ENCODE assay signal across 16 cellular contexts in genomic region chr19:46981296-46981695, GRCh38. TPM values are rescaled to one million over a fixed set of nuclear protein-coding genes. Genes with fewer than 3 reads are reported as not detected.
DNase-seq lines count a peak whose midpoint lies in the region; ATAC-seq and TF ChIP-seq lines count a peak whose summit lies in the region.
"Had no signal": no experiment of that assay in that cellular context is flagged by ENCODE, and none has a peak within 500 bp of the region (broad histone marks: within the 10 kb centered on the region; RNA-seq: fewer than 3 reads in every experiment).

No MANE protein-coding gene starts in this region.

- H3K9ac ChIP-seq in mucosa of rectum (ENCODE audit: low read depth in 1 of 2, low read length in 2 of 2) = no peak overlapping the region

- peaks cover 5% of the 10 kb centered on the region for H3K36me3 Mint-ChIP-seq in brain

- no peak overlapping the region for H3K4me3 ChIP-seq in left ventricle myocardium inferior
- no peak overlapping the region for H3K4me3 ChIP-seq in heart right ventricle
- no peak overlapping the region for H3K4me3 ChIP-seq in mucosa of rectum (ENCODE audit: low read length in 2 of 2)
- no peak overlapping the region for H3K4me3 ChIP-seq in transverse colon
- H3K4me3 ChIP-seq: lower lobe of right lung had no signal

- no peaks in the 10 kb centered on the region for H3K36me3 ChIP-seq in left ventricle myocardium inferior
- H3K36me3 ChIP-seq in heart right ventricle = no peaks in the 10 kb centered on the region
- H3K36me3 ChIP-seq in mucosa of rectum (ENCODE audit: control insufficient read depth in 2 of 2, insufficient read depth in 2 of 2, low read length in 2 of 2) = peaks cover 0 to 3% of the 10 kb centered on the region in 2 donors
- no peaks in the 10 kb centered on the region for H3K36me3 ChIP-seq in transverse colon
- H3K36me3 ChIP-seq: lower lobe of right lung had no signal

- no peak for TF ChIP-seq CTCF in left ventricle myocardium inferior (IDR thresholded peaks at IDR 0.05; ENCODE audit: borderline replicate concordance)
- no peak for TF ChIP-seq CTCF in heart right ventricle (IDR thresholded peaks at IDR 0.05)
- no peak for TF ChIP-seq CTCF in brain (conservative IDR thresholded peaks at IDR 0.05)
- no peak for TF ChIP-seq CTCF in transverse colon (IDR thresholded peaks at IDR 0.05)

- H3K27ac ChIP-seq in left ventricle myocardium inferior (replicated peaks) = peak overlapping the region; percentile 55
- peak overlapping the region in 4 of 10 donors; percentile 1 to 77 (median 53) for H3K27ac ChIP-seq in heart right ventricle
- H3K27ac ChIP-seq in mucosa of rectum (ENCODE audit: low read depth in 2 of 2, low read length in 2 of 2) = peak overlapping the region; percentile 11
- peak overlapping the region in 3 of 4 donors; percentile 4 to 39 (median 9) for H3K27ac ChIP-seq in transverse colon
- H3K27ac ChIP-seq: lower lobe of right lung had no signal

- H3K4me3 Mint-ChIP-seq in brain = no peak overlapping the region
- H3K4me3 Mint-ChIP-seq: activated T-cell treated with anti-CD3 and anti-CD28 coated beads, Interleukin-2, amount 50 U/mL, for 24 hours had no signal

- 67 to 69% methylated on average over 5 of the region's 5 CpGs for WGBS in heart right ventricle, 2 donors
- WGBS in transverse colon (ENCODE audit: low coverage in 1 of 2), 2 donors = 61 to 78% methylated on average over 4 to 5 of the region's 5 CpGs

- no peak for DNase-seq in left ventricle myocardium inferior
- DNase-seq in heart right ventricle = no peak
- no peak for DNase-seq in transverse colon
- no peak for DNase-seq in RKO (ENCODE audit: low spot score)
- no peak for DNase-seq in HT-29 (ENCODE audit: low spot score)
- DNase-seq in HUDEP-2 (lab: John Stamatoyannopoulos, UW; ENCODE audit: unreplicated experiment in 76 of 76) = no peak
- DNase-seq: activated CD4-positive, alpha-beta T cell treated with anti-CD3 and anti-CD28 coated beads for 1 hour; activated T-cell treated with anti-CD3 and anti-CD28 coated beads, Interleukin-2, amount 50 U/mL, for 24 hours; DMS79 treated with DMSO at 0.1 percent for 48 hours; KG1; lower lobe of right lung; NCI-H1694 treated with DMSO at 0.1 percent for 48 hours; NCI-H748 treated with DMSO at 0.1 percent for 48 hours; occipital lobe had no signal

- H3K4me1 ChIP-seq in left ventricle myocardium inferior = peaks cover 94% of the 10 kb centered on the region
- H3K4me1 ChIP-seq in heart right ventricle = peaks cover 34 to 90% (median 72%) of the 10 kb centered on the region in 9 donors
- H3K4me1 ChIP-seq in mucosa of rectum (ENCODE audit: control insufficient read depth in 2 of 2, insufficient read depth in 2 of 2, low read length in 2 of 2) = peaks cover 13 to 19% of the 10 kb centered on the region in 2 donors
- H3K4me1 ChIP-seq in transverse colon = peaks cover 21 to 58% (median 42%) of the 10 kb centered on the region in 4 donors

- intact Hi-C loops in left ventricle myocardium inferior (cut with micrococcal nuclease) (loop anchor here (5.0 to 10.0 kb wide), 2 partner anchors 46 to 119 kb away; partner anchors contain the start of gene ARHGAP35), heart right ventricle (cut with DNase I) (loop anchor here in 2 of 10 donors (5.0 to 10.0 kb wide), 2 partner anchors 46 to 49 kb away; no protein-coding TSS in a partner anchor), transverse colon (cut with DNase I; ENCODE audit: low total_unique reads) (no loop called here)

- peaks cover 72% of the 10 kb centered on the region for H3K4me1 Mint-ChIP-seq in brain

- no peaks in the 10 kb centered on the region for H3K27me3 Mint-ChIP-seq in brain
- H3K27me3 Mint-ChIP-seq: activated T-cell treated with anti-CD3 and anti-CD28 coated beads, Interleukin-2, amount 50 U/mL, for 24 hours had no signal

- no peaks in the 10 kb centered on the region for H3K9me3 ChIP-seq in left ventricle myocardium inferior (replicated peaks)
- no peaks in the 10 kb centered on the region for H3K9me3 ChIP-seq in heart right ventricle
- H3K9me3 ChIP-seq in mucosa of rectum (ENCODE audit: control insufficient read depth in 2 of 2, low read length in 2 of 2) = no peaks in the 10 kb centered on the region
- H3K9me3 ChIP-seq in transverse colon = no peaks in the 10 kb centered on the region
- H3K9me3 ChIP-seq: lower lobe of right lung had no signal

- ATAC-seq in heart right ventricle = no peak
- ATAC-seq: lower lobe of right lung had no signal

- TF ChIP-seq EP300 in transverse colon (IDR thresholded peaks at IDR 0.05; ENCODE audit: low read depth) = no peak

- no peak for TF ChIP-seq POLR2A in transverse colon (IDR thresholded peaks at IDR 0.05)

- H3K9me3 Mint-ChIP-seq in brain = no peaks in the 10 kb centered on the region
- H3K9me3 Mint-ChIP-seq: activated T-cell treated with anti-CD3 and anti-CD28 coated beads, Interleukin-2, amount 50 U/mL, for 24 hours had no signal

- H3K27me3 ChIP-seq in left ventricle myocardium inferior (ENCODE audit: low read depth) (no peaks in the 10 kb centered on the region), heart right ventricle (no peaks in the 10 kb centered on the region), mucosa of rectum (ENCODE audit: control insufficient read depth in 2 of 2, insufficient read depth in 2 of 2, low read length in 2 of 2) (no peaks in the 10 kb centered on the region), transverse colon (no peaks in the 10 kb centered on the region)

- in situ Hi-C loops in transverse colon (cut with MboI; ENCODE audit: low pct_ligation_motif_present in 1 of 4, low pct_unique_long_range_greater_than_20kb in 1 of 4, low sequenced_read_pairs in 3 of 4) = loop anchor here in 2 of 4 donors (10.0 to 25.0 kb wide), 2 partner anchors 126 to 219 kb away; partner anchors contain the start of gene AP2S1 (in 1 of the 2)

- peak overlapping the region in 3 of 5 experiments; percentile 28 to 96 (median 30) for H3K27ac Mint-ChIP-seq in brain

RNA-seq across cellular contexts. Expression of gene NPAS1, which starts 38.3 kb away (rescaled TPM):
- total RNA-seq in left ventricle myocardium inferior (not detected), heart right ventricle (1 to 10 TPM in 1 of 10 donors, under 1 TPM in 7, not detected in 2; 0.17 to 1.3 (median 0.37) TPM), transverse colon (under 1 TPM in 2 of 4 donors, not detected in 2; 0.55 to 0.79 TPM)
- polyA plus RNA-seq in heart right ventricle (1 to 10 TPM in 1 of 2 donors, under 1 TPM in 1; 0.64 to 1.1 TPM), brain (ENCODE audit: insufficient read depth, low read depth, low replicate concordance) (6.0 TPM)
- total RNA-seq in HT-29 (2014; rRNA removed; shearing (Covaris generic)) = 0.50 TPM in 1 of 2 replicates, not detected in the other
